ENCODE assay signal across 8 cellular contexts in genomic region chr9:81689343-81690175, GRCh38. TPM values are rescaled to one million over a fixed set of nuclear protein-coding genes. Genes with fewer than 3 reads are reported as not detected.
DNase-seq lines count a peak whose midpoint lies in the region; ATAC-seq and TF ChIP-seq lines count a peak whose summit lies in the region.

TSS of gene TLE1 (minus strand) at chr9:81689547. CDS start at chr9:81688240, 1,307 bp downstream.

- H3K23ac ChIP-seq in trophoblast cell (ENCODE audit: low read length) = no peak within 1 kb of the TSS

- peak within 1 kb of the TSS; percentile 93 for H3K4me2 ChIP-seq in trophoblast cell (ENCODE audit: low read length)

- peak within 1 kb of the TSS; percentile 96 for H4K12ac ChIP-seq in trophoblast cell (ENCODE audit: low read depth, low read length)

- peak within 1 kb of the TSS; percentile 92 for H2AK5ac ChIP-seq in trophoblast cell (ENCODE audit: low read length)

- H3K27me3 ChIP-seq in heart right ventricle (peaks cover 0 to 51% (median 0%) of the 10 kb centered on the region in 7 donors), trophoblast cell (ENCODE audit: insufficient read depth, low read length) (no peaks in the 10 kb centered on the region), tibial artery (no peaks in the 10 kb centered on the region)

- intact Hi-C loops in heart right ventricle (cut with DNase I) = loop anchor here in 9 of 10 donors (1.0 to 10.0 kb wide), 15 partner anchors 67 to 918 kb away; no protein-coding TSS in a partner anchor
- intact Hi-C loops in tibial artery (cut with DNase I; ENCODE audit: low total_unique reads) = loop anchor here (5.0 kb wide), 2 partner anchors 77 to 153 kb away; no protein-coding TSS in a partner anchor

- H3K27ac ChIP-seq in heart right ventricle (peak within 1 kb of the TSS; percentile 73 to 92 (median 84)), trophoblast cell (ENCODE audit: low read depth, low read length) (peak within 1 kb of the TSS; percentile 96), tibial artery (peak within 1 kb of the TSS; percentile 91 to 98)

- H3K36me3 ChIP-seq in ES-I3 (ENCODE audit: insufficient read depth, low read length) = peaks cover 8% of the 10 kb centered on the region; the same call in 1 of the 2 replicates
- peaks cover 0 to 12% (median 0%) of the 10 kb centered on the region in 9 donors for H3K36me3 ChIP-seq in heart right ventricle
- H3K36me3 ChIP-seq in trophoblast cell (ENCODE audit: control insufficient read depth in 1 of 2, insufficient read depth in 2 of 2, low read length in 2 of 2) = no peaks in the 10 kb centered on the region
- no peaks in the 10 kb centered on the region for H3K36me3 ChIP-seq in tibial artery

- H3K79me1 ChIP-seq in trophoblast cell (ENCODE audit: low read length) = peaks cover 37% of the 10 kb centered on the region

- TF ChIP-seq CTCF in heart right ventricle (IDR thresholded peaks at IDR 0.05) = peak in 2 of 9 donors; percentile 15 to 18
- no peak for TF ChIP-seq CTCF in tibial artery (IDR thresholded peaks at IDR 0.05)

- H2AFZ ChIP-seq in trophoblast cell (ENCODE audit: insufficient read depth, low read length, poor library complexity) = peak within 1 kb of the TSS; percentile 81

- peaks cover 19% of the 10 kb centered on the region for H3K79me2 ChIP-seq in trophoblast cell (ENCODE audit: control insufficient read depth, insufficient read depth, low read length, poor library complexity)

- H3K14ac ChIP-seq in trophoblast cell (ENCODE audit: low read length) = peak within 1 kb of the TSS; percentile 75

- H3K4me1 ChIP-seq in ES-I3 (ENCODE audit: insufficient read depth, low read length) (peaks cover 15% of the 10 kb centered on the region), heart right ventricle (peaks cover 0 to 43% (median 26%) of the 10 kb centered on the region in 9 donors), trophoblast cell (ENCODE audit: control insufficient read depth in 1 of 2, insufficient read depth in 2 of 2, low read length in 2 of 2) (peaks cover 2 to 4% of the 10 kb centered on the region in 2 experiments), tibial artery (peaks cover 0 to 27% (median 19%) of the 10 kb centered on the region in 4 donors)

- peak within 1 kb of the TSS; percentile 69 to 87 (median 74) for H3K4me3 ChIP-seq in heart right ventricle
- H3K4me3 ChIP-seq in trophoblast cell (ENCODE audit: low read depth, low read length) = peak within 1 kb of the TSS; percentile 95
- H3K4me3 ChIP-seq in tibial artery = peak within 1 kb of the TSS; percentile 77 to 95

- H3K9me3 ChIP-seq in ES-I3 (ENCODE audit: control insufficient read depth, insufficient read depth, low read length) (no peaks in the 10 kb centered on the region), heart right ventricle (no peaks in the 10 kb centered on the region), trophoblast cell (ENCODE audit: insufficient read depth, low read depth, low read length) (no peaks in the 10 kb centered on the region), tibial artery (no peaks in the 10 kb centered on the region)

- peak within 1 kb of the TSS; percentile 75 for H2BK5ac ChIP-seq in trophoblast cell (ENCODE audit: low read depth, low read length, poor library complexity)

- H2BK120ac ChIP-seq in trophoblast cell (ENCODE audit: insufficient read depth, low read length, poor library complexity) = peak within 1 kb of the TSS; percentile 76

- ATAC-seq in HG02571 (IDR thresholded peaks at IDR 0.05; ENCODE audit: unreplicated experiment) = peak; percentile 77
- peak; percentile 95 to 99 (median 97) for ATAC-seq in heart right ventricle

- H4K8ac ChIP-seq in trophoblast cell (ENCODE audit: low read depth, low read length) = peak within 1 kb of the TSS; percentile 82

- DNase-seq in NCI-H1048 (lab: John Stamatoyannopoulos, UW) (peak; percentile 98), T follicular helper cell (ENCODE audit: low read depth) (peak; percentile 46), amygdala (lab: John Stamatoyannopoulos, UW) (peak; percentile 91 to 100 (median 99)), heart right ventricle (peak; percentile 99 to 100), trophoblast cell (peak; percentile 100), tibial artery (peak; percentile 100)

- H4K91ac ChIP-seq in trophoblast cell (ENCODE audit: low read depth, low read length) = peak within 1 kb of the TSS; percentile 77

- peak within 1 kb of the TSS; percentile 97 for H3K18ac ChIP-seq in trophoblast cell (ENCODE audit: low read length)

- WGBS in heart right ventricle, 2 donors = 1% methylated on average over 91 to 92 of the region's 95 CpGs
- WGBS in trophoblast cell (ENCODE audit: extremely low coverage, insufficient coverage, insufficient read length) = no CpG with 5 or more reads among the region's 95 CpGs

- peak within 1 kb of the TSS; percentile 98 for H3K4ac ChIP-seq in trophoblast cell (ENCODE audit: low read depth, low read length)

- peak within 1 kb of the TSS; percentile 82 for H2BK12ac ChIP-seq in trophoblast cell (ENCODE audit: low read length)

- H3K9ac ChIP-seq in ES-I3 (ENCODE audit: low read depth, low read length) = peak within 1 kb of the TSS; percentile 90
- H3K9ac ChIP-seq in trophoblast cell (ENCODE audit: low read length) = peak within 1 kb of the TSS; percentile 93

RNA-seq across cellular contexts. Expression of gene TLE1, which starts in this region (rescaled TPM):
- 10 to 100 TPM in 7 of 10 donors, 1 to 10 TPM in 3; 7.9 to 12.7 (median 11.0) TPM for total RNA-seq in heart right ventricle
- 10 to 100 TPM; 10.1 to 15.2 TPM for polyA plus RNA-seq in heart right ventricle
- polyA plus RNA-seq in trophoblast cell (2013) = 62.1 and 62.2 TPM in 2 replicates

Comparison
In these comparisons a context has a peak if more than half of its experiments do, and no peak if none do; other contexts are left out.
1. Peak in every context shown above with its lines: DNase-seq, ATAC-seq, H3K4me3 ChIP-seq and H3K27ac ChIP-seq.
2. DNase-seq: peak in every context shown above with its lines; median percentile 100 in trophoblast cell; 100 in tibial artery; 100 in heart right ventricle; 99 in amygdala; 98 in NCI-H1048; 46 in T follicular helper cell.